ENCODE assay signal across 9 cellular contexts in the genomic region with DNA sequence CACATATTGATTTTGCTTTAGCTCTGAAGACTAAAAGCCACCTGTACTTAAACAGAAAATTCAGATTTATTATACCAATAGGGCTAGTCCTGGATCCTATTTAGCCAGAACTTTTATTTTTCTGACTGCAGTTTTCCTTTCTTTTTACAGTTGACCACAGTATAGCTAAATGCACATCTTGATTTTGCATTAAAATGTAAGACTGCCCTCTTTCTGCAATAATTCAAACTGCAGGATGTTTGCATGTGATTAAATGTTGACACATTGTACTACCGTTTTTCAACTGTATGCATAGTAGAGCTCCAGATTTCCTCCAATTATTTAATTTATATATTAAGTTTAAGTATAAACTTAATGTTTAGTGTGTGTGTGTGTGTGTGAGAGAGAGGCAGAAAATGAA.
A peak's percentile ranks its signal among the peaks of the same experiment; 100 is the strongest.
DNase-seq lines count a peak whose midpoint lies in the region; ATAC-seq and TF ChIP-seq lines count a peak whose summit lies in the region.
"Had no signal": no experiment of that assay in that cellular context is flagged by ENCODE, and none has a peak within 500 bp of the region (broad histone marks: within the 10 kb centered on the region; RNA-seq: fewer than 3 reads in every experiment).

No MANE protein-coding gene starts in this region.

- in situ Hi-C loops in Panc1 (cut with HindIII; ENCODE audit: low pct_unique_long_range_greater_than_20kb, low sequenced_read_pairs) = no loop called here

- no peak overlapping the region for H3K27ac Mint-ChIP-seq in CD4-positive, alpha-beta T cell
- H3K27ac Mint-ChIP-seq: CD4-positive, CD25-positive, alpha-beta regulatory T cell had no signal

- DNase-seq in NCI-H2196 (lab: John Stamatoyannopoulos, UW; ENCODE audit: unreplicated experiment) (peak; percentile 1), NCI-H2196 treated with DMSO at 0.1 percent for 48 hours (lab: John Stamatoyannopoulos, UW; ENCODE audit: unreplicated experiment) (no peak), Panc1 (ENCODE audit: low read depth, low spot score) (peak; percentile 12), fibroblast of the aortic adventitia (ENCODE audit: low read depth) (peak; percentile 35), renal cortical epithelial cell (ENCODE audit: low read depth) (peak; percentile 64), 8988T (no peak), coronary artery (ENCODE audit: low spot score) (no peak)
- no peak for DNase-seq in CD4-positive, alpha-beta T cell
- DNase-seq: CD4-positive, CD25-positive, alpha-beta regulatory T cell had no signal

- POLR2A ChIA-PET in Panc1 (lab: Charles Lee) = no interaction called here
- POLR2A ChIA-PET in CD4-positive, alpha-beta T cell (lab: Charles Lee) = no interaction called here

- H3K27me3 ChIP-seq in Panc1 (ENCODE audit: control insufficient read depth, insufficient read depth, low read length) = no peaks in the 10 kb centered on the region
- no peaks in the 10 kb centered on the region for H3K27me3 ChIP-seq in CD4-positive, alpha-beta T cell (ENCODE audit: control insufficient read depth, insufficient read depth, low read length)

- H3K36me3 ChIP-seq in Panc1 (ENCODE audit: control insufficient read depth, insufficient read depth, low read length) = no peaks in the 10 kb centered on the region

- no peaks in the 10 kb centered on the region for H3K9me3 ChIP-seq in Panc1 (ENCODE audit: control insufficient read depth, insufficient read depth, low read depth, low read length)
- H3K9me3 ChIP-seq in CD4-positive, alpha-beta T cell (ENCODE audit: control insufficient read depth, low read length) = no peaks in the 10 kb centered on the region

- no peak overlapping the region for H3K4me3 ChIP-seq in Panc1 (ENCODE audit: low read depth in 2 of 2, low read length in 2 of 2)
- no peak overlapping the region for H3K4me3 ChIP-seq in fibroblast of the aortic adventitia (ENCODE audit: low read depth, low read length)
- no peak overlapping the region for H3K4me3 ChIP-seq in coronary artery

- no peaks in the 10 kb centered on the region for H3K4me1 Mint-ChIP-seq in CD4-positive, alpha-beta T cell (ENCODE audit: low read depth)
- H3K4me1 Mint-ChIP-seq: CD4-positive, CD25-positive, alpha-beta regulatory T cell had no signal

- TF ChIP-seq CTCF in Panc1 (IDR thresholded peaks at IDR 0.05) (peak; percentile 64; the same call in 1 of the 2 replicates), fibroblast of the aortic adventitia (IDR thresholded peaks at IDR 0.05; ENCODE audit: insufficient read depth, low read length) (peak; percentile 43), coronary artery (IDR thresholded peaks at IDR 0.05) (no peak)
- TF ChIP-seq CTCF in CD4-positive, alpha-beta T cell (IDR thresholded peaks at IDR 0.05) = no peak

- H3K27ac ChIP-seq in Panc1 (ENCODE audit: low read length) (no peak overlapping the region), coronary artery (no peak overlapping the region)
- no peak overlapping the region for H3K27ac ChIP-seq in CD4-positive, alpha-beta T cell (ENCODE audit: low read depth, low read length)

- H3K4me1 ChIP-seq in Panc1 (ENCODE audit: control insufficient read depth, insufficient read depth, low read length) = no peaks in the 10 kb centered on the region

- CTCF ChIA-PET in Panc1 (lab: Charles Lee) = no interaction called here
- CTCF ChIA-PET in CD4-positive, alpha-beta T cell (lab: Charles Lee) = no interaction called here

- 0 out of 2 replicates have a peak, but pooled peaks have one; percentile 42 for ATAC-seq in Panc1
- ATAC-seq in CD4-positive, alpha-beta T cell (ENCODE audit: poor library complexity) = no peak

- H3K36me3 Mint-ChIP-seq in CD4-positive, alpha-beta T cell (ENCODE audit: low read depth) = no peaks in the 10 kb centered on the region
- H3K36me3 Mint-ChIP-seq: CD4-positive, CD25-positive, alpha-beta regulatory T cell had no signal

- BruUV-seq in Panc1 (replicated peaks; lab: Mats Ljungman, UMichigan) = no TSS peak

- intact Hi-C loops in Panc1 (cut with micrococcal nuclease; ENCODE audit: unreplicated experiment) = loop anchor here (10.0 kb wide), 1 partner anchor 851 kb away; no protein-coding TSS in a partner anchor
- intact Hi-C loops in CD4-positive, alpha-beta T cell (cut with DNase I, micrococcal nuclease) = no loop called here

- H3K4me3 Mint-ChIP-seq in CD4-positive, alpha-beta T cell = no peak overlapping the region
- H3K4me3 Mint-ChIP-seq: CD4-positive, CD25-positive, alpha-beta regulatory T cell had no signal

- no peaks in the 10 kb centered on the region for H3K9me3 Mint-ChIP-seq in CD4-positive, alpha-beta T cell

- no peaks in the 10 kb centered on the region for H3K27me3 Mint-ChIP-seq in CD4-positive, alpha-beta T cell
- H3K27me3 Mint-ChIP-seq: CD4-positive, CD25-positive, alpha-beta regulatory T cell had no signal

Comparison
In these comparisons a context has a peak if more than half of its experiments do, and no peak if none do; other contexts are left out.
1. DNase-seq: peak in NCI-H2196 (single experiment), Panc1 (single experiment), fibroblast of the aortic adventitia (single experiment) and renal cortical epithelial cell (single experiment); none in NCI-H2196 treated with DMSO at 0.1 percent for 48 hours (single experiment), 8988T (single experiment), coronary artery (single experiment) and CD4-positive, alpha-beta T cell (0 of 10).
2. CTCF ChIP-seq: peak in Panc1 (single experiment) and fibroblast of the aortic adventitia (single experiment); none in coronary artery (single experiment) and CD4-positive, alpha-beta T cell (single experiment).